8 cellular contexts compared by ENCODE assay signal in genomic region chr4:109998867-109999303, GRCh38.
DNase-seq lines count a peak whose midpoint lies in the region; ATAC-seq and TF ChIP-seq lines count a peak whose summit lies in the region.

No MANE protein-coding gene starts in this region.

- no TSS peak for BruUV-seq in MCF 10A (replicated peaks; lab: Mats Ljungman, UMichigan)

- H3K36me3 ChIP-seq in tibial nerve: no peaks in the 10 kb centered on the region

- no peak for TF ChIP-seq POLR2A in tibial nerve (IDR thresholded peaks at IDR 0.05)

- TF ChIP-seq CTCF in MCF 10A (IDR thresholded peaks at IDR 0.05; ENCODE audit: unreplicated experiment) (peak; percentile 74), tibial nerve (IDR thresholded peaks at IDR 0.05) (peak; percentile 45 to 71 (median 55))

- POLR2A ChIA-PET in MCF 10A (lab: Yijun Ruan, JAX): interaction anchor here (1.5 kb wide), 2 partner anchors 9 to 510 kb away, joined by 4 to 7 read pairs; no protein-coding TSS in a partner anchor

- H3K36me3 Mint-ChIP-seq in MCF 10A (ENCODE audit: insufficient read depth, unreplicated experiment): no peaks in the 10 kb centered on the region

- intact Hi-C loops in MCF 10A (cut with micrococcal nuclease): loop anchor here (1.0 to 10.0 kb wide), 5 partner anchors 512 to 1283 kb away; no protein-coding TSS in a partner anchor

- CTCF ChIA-PET in MCF 10A (lab: Yijun Ruan, JAX): interaction anchor here (0.5 to 19.3 kb wide), 36 partner anchors 10 to 1851 kb away, joined by 3 to 744 read pairs (median 4); no protein-coding TSS in a partner anchor

- H3K27ac ChIP-seq in tibial nerve: no peak overlapping the region

- ATAC-seq in GM18861 (IDR thresholded peaks at IDR 0.05; ENCODE audit: unreplicated experiment) (peak; percentile 31), HG03139 (IDR thresholded peaks at IDR 0.05; ENCODE audit: unreplicated experiment) (peak; percentile 34)

- H3K4me3 Mint-ChIP-seq in MCF 10A (ENCODE audit: unreplicated experiment): no peak overlapping the region

- no peak overlapping the region for H3K4me3 ChIP-seq in tibial nerve

- H3K27me3 Mint-ChIP-seq in MCF 10A (ENCODE audit: insufficient read depth, unreplicated experiment): no peaks in the 10 kb centered on the region

- 0 to 3% methylated on average over 1 of the region's 1 CpG for WGBS in tibial nerve, 2 donors

- H3K9me3 Mint-ChIP-seq in MCF 10A (ENCODE audit: unreplicated experiment): no peaks in the 10 kb centered on the region

- DNase-seq in DMS114 treated with DMSO at 0.1 percent for 48 hours (lab: John Stamatoyannopoulos, UW; ENCODE audit: unreplicated experiment): peak; percentile 26
- peak; percentile 62 to 81 for DNase-seq in NCI-H526 (lab: John Stamatoyannopoulos, UW)
- peak; percentile 75 for DNase-seq in MCF 10A (ENCODE audit: unreplicated experiment)
- peak; percentile 69 for DNase-seq in kidney tubule cell (ENCODE audit: low spot score)
- DNase-seq in tibial nerve (ENCODE audit: low spot score in 2 of 2): peak in 1 of 2 donors; percentile 66
- DNase-seq in cerebellar nuclear complex (lab: John Stamatoyannopoulos, UW): no peak

- no peaks in the 10 kb centered on the region for H3K27me3 ChIP-seq in tibial nerve

- no peak overlapping the region for H3K27ac Mint-ChIP-seq in MCF 10A (ENCODE audit: low read depth, unreplicated experiment)

- peaks cover 0 to 4% (median 0%) of the 10 kb centered on the region in 4 donors for H3K4me1 ChIP-seq in tibial nerve

- no peak for TF ChIP-seq EP300 in tibial nerve (IDR thresholded peaks at IDR 0.05)

- H3K9me3 ChIP-seq in tibial nerve: no peaks in the 10 kb centered on the region

- H3K4me1 Mint-ChIP-seq in MCF 10A (ENCODE audit: insufficient read depth, unreplicated experiment): no peaks in the 10 kb centered on the region

Comparison
In these comparisons a context has a peak if more than half of its experiments do, and no peak if none do; other contexts are left out.
1. DNase-seq: peak in DMS114 treated with DMSO at 0.1 percent for 48 hours (single experiment), NCI-H526 (2 of 2), MCF 10A (single experiment) and kidney tubule cell (single experiment); none in cerebellar nuclear complex (0 of 2).